ENCODE assay signal across 16 cellular contexts in genomic region chr5:3349704-3350565, GRCh38.
A peak's percentile ranks its signal among the peaks of the same experiment; 100 is the strongest.
DNase-seq lines count a peak whose midpoint lies in the region; ATAC-seq and TF ChIP-seq lines count a peak whose summit lies in the region.
"Had no signal": no experiment of that assay in that cellular context is flagged by ENCODE, and none has a peak within 500 bp of the region (broad histone marks: within the 10 kb centered on the region; RNA-seq: fewer than 3 reads in every experiment).

No MANE protein-coding gene starts in this region.

- ATAC-seq in activated CD8-positive, alpha-beta memory T cell treated with anti-CD3 and anti-CD28 coated beads, Interleukin-2, amount 10 ng/mL, durations not matched to agents 7 days and 5 days, result no peak
- ATAC-seq in HG02970 (IDR thresholded peaks at IDR 0.05; ENCODE audit: low FRiP score, unreplicated experiment) (no peak), HG02642 (IDR thresholded peaks at IDR 0.05; ENCODE audit: poor library complexity, unreplicated experiment) (no peak)
- ATAC-seq: GM23338, HepG2, PC-3 had no signal

- H3K36me3 Mint-ChIP-seq in activated CD8-positive, alpha-beta memory T cell treated with anti-CD3 and anti-CD28 coated beads, Interleukin-2, amount 10 ng/mL, durations not matched to agents 7 days and 5 days, result no peaks in the 10 kb centered on the region
- H3K36me3 Mint-ChIP-seq in glutamatergic neuron (ENCODE audit: unreplicated experiment) (peaks cover 10% of the 10 kb centered on the region), osteocyte (ENCODE audit: unreplicated experiment) (no peaks in the 10 kb centered on the region)

- H3K27ac Mint-ChIP-seq in activated CD8-positive, alpha-beta memory T cell treated with anti-CD3 and anti-CD28 coated beads, Interleukin-2, amount 10 ng/mL, durations not matched to agents 7 days and 5 days, result no peak overlapping the region
- H3K27ac Mint-ChIP-seq in glutamatergic neuron (ENCODE audit: unreplicated experiment) (peak overlapping the region; percentile 3), osteocyte (ENCODE audit: unreplicated experiment) (no peak overlapping the region)
- H3K27ac Mint-ChIP-seq: GM23338 had no signal

- CTCF ChIA-PET in activated CD8-positive, alpha-beta memory T cell treated with anti-CD3 and anti-CD28 coated beads, Interleukin-2, amount 10 ng/mL, durations not matched to agents 7 days and 5 days (lab: Charles Lee), result no interaction called here

- peak; percentile 16 for DNase-seq in activated CD8-positive, alpha-beta memory T cell treated with anti-CD3 and anti-CD28 coated beads, Interleukin-2, amount 10 ng/mL, durations not matched to agents 7 days and 5 days
- DNase-seq in activated CD8-positive, alpha-beta memory T cell treated with anti-CD3 and anti-CD28 coated beads, Interleukin-2, amount 50 U/mL, for 48 hours, result no peak
- DNase-seq in glutamatergic neuron (no peak), osteocyte (ENCODE audit: extremely low spot score, unreplicated experiment) (peak; percentile 56), ureter (ENCODE audit: low spot score) (peak; percentile 23), NCI-H69 (lab: John Stamatoyannopoulos, UW) (no peak)
- DNase-seq: DMS 273 treated with DMSO at 0.1 percent for 48 hours, EL, NCI-H1092, NCI-H1694 treated with DMSO at 0.1 percent for 48 hours, NCI-H345, PC-3 had no signal

- no peak overlapping the region for H3K4me3 Mint-ChIP-seq in activated CD8-positive, alpha-beta memory T cell treated with anti-CD3 and anti-CD28 coated beads, Interleukin-2, amount 10 ng/mL, durations not matched to agents 7 days and 5 days
- H3K4me3 Mint-ChIP-seq in glutamatergic neuron (ENCODE audit: unreplicated experiment), result no peak overlapping the region
- H3K4me3 Mint-ChIP-seq in osteocyte (ENCODE audit: unreplicated experiment), result no peak overlapping the region
- H3K4me3 Mint-ChIP-seq: GM23338 had no signal

- H3K27me3 Mint-ChIP-seq in activated CD8-positive, alpha-beta memory T cell treated with anti-CD3 and anti-CD28 coated beads, Interleukin-2, amount 10 ng/mL, durations not matched to agents 7 days and 5 days, result no peaks in the 10 kb centered on the region
- H3K27me3 Mint-ChIP-seq in glutamatergic neuron (ENCODE audit: unreplicated experiment) (peaks cover 4% of the 10 kb centered on the region), osteocyte (ENCODE audit: unreplicated experiment) (no peaks in the 10 kb centered on the region)

- TF ChIP-seq CTCF in glutamatergic neuron (IDR thresholded peaks at IDR 0.05; ENCODE audit: partially characterized antibody, unreplicated experiment) (no peak), osteocyte (IDR thresholded peaks at IDR 0.05) (no peak)

- peaks cover 14% of the 10 kb centered on the region for H3K9me3 Mint-ChIP-seq in activated CD8-positive, alpha-beta memory T cell treated with anti-CD3 and anti-CD28 coated beads, Interleukin-2, amount 10 ng/mL, durations not matched to agents 7 days and 5 days (ENCODE audit: low read depth)
- H3K9me3 Mint-ChIP-seq in glutamatergic neuron (ENCODE audit: unreplicated experiment) (peaks cover 2% of the 10 kb centered on the region), osteocyte (ENCODE audit: unreplicated experiment) (peaks cover 58% of the 10 kb centered on the region)

- no peaks in the 10 kb centered on the region for H3K4me1 Mint-ChIP-seq in activated CD8-positive, alpha-beta memory T cell treated with anti-CD3 and anti-CD28 coated beads, Interleukin-2, amount 10 ng/mL, durations not matched to agents 7 days and 5 days
- H3K4me1 Mint-ChIP-seq in glutamatergic neuron (ENCODE audit: low read depth, unreplicated experiment), result no peaks in the 10 kb centered on the region
- no peaks in the 10 kb centered on the region for H3K4me1 Mint-ChIP-seq in osteocyte (ENCODE audit: unreplicated experiment)
- H3K4me1 Mint-ChIP-seq: GM23338 had no signal

Comparison
In these comparisons a context has a peak if more than half of its experiments do, and no peak if none do; other contexts are left out.
1. DNase-seq: peak in activated CD8-positive, alpha-beta memory T cell treated with anti-CD3 and anti-CD28 coated beads, Interleukin-2, amount 10 ng/mL, durations not matched to agents 7 days and 5 days (single experiment), osteocyte (single experiment) and ureter (single experiment); none in activated CD8-positive, alpha-beta memory T cell treated with anti-CD3 and anti-CD28 coated beads, Interleukin-2, amount 50 U/mL, for 48 hours (single experiment), glutamatergic neuron (single experiment) and NCI-H69 (single experiment).